ENCODE assay signal across 1 cellular context in genomic region chr5:81971694-81972495, GRCh38.
TF ChIP-seq lines count a peak whose summit lies in the region.

TSS of gene ATG10 (plus strand) at chr5:81972023. CDS start at chr5:81987571, 15,548 bp downstream.

TF ChIP-seq in GM12878, 131 proteins besides CTCF, POLR2A, EP300 and RAD21 (continued from another document and continues in another):
- TF ChIP-seq E4F1 (IDR thresholded peaks at IDR 0.05; ENCODE audit: borderline replicate concordance, partially characterized antibody) (no peak), POLR2AphosphoS2 (IDR thresholded peaks at IDR 0.05; ENCODE audit: low read depth, low read length) (peak; percentile 87; the same call in 1 of the 2 replicates), CBX3 (IDR thresholded peaks at IDR 0.05; ENCODE audit: borderline replicate concordance, low read depth) (no peak), HDAC2 (IDR thresholded peaks at IDR 0.05) (no peak), KLF5 (IDR thresholded peaks at IDR 0.05; ENCODE audit: partially characterized antibody) (peak; percentile 57), SPI1 (IDR thresholded peaks at IDR 0.05; ENCODE audit: borderline replicate concordance, insufficient read depth, low read depth, low read length) (no peak), CUX1 (IDR thresholded peaks at IDR 0.05; ENCODE audit: insufficient replicate concordance, low read depth, low read length) (no peak), ZNF622 (IDR thresholded peaks at IDR 0.05) (no peak), LARP7 (IDR thresholded peaks at IDR 0.05) (peak; percentile 95), MEF2B (IDR thresholded peaks at IDR 0.05; ENCODE audit: partially characterized antibody, poor library complexity, severe bottlenecking) (no peak), MTA2 (IDR thresholded peaks at IDR 0.05; ENCODE audit: low read depth) (no peak), SMC3 (IDR thresholded peaks at IDR 0.05; ENCODE audit: borderline replicate concordance, low read length) (no peak), BCL3 (IDR thresholded peaks at IDR 0.05; ENCODE audit: borderline replicate concordance, insufficient read depth, low read depth, low read length, poor library complexity, severe bottlenecking) (no peak), SMARCA5 (IDR thresholded peaks at IDR 0.05) (0 out of 2 replicates have a peak, but pooled peaks have one; percentile 21), ATF2 (IDR thresholded peaks at IDR 0.05; ENCODE audit: low read length) (no peak), REST (IDR thresholded peaks at IDR 0.05; ENCODE audit: low read depth, low read length) (no peak), CEBPZ (IDR thresholded peaks at IDR 0.05; ENCODE audit: low read depth, low read length) (no peak), SREBF2 (IDR thresholded peaks at IDR 0.05; ENCODE audit: low read length) (no peak), ZBTB33 (IDR thresholded peaks at IDR 0.05) (no peak), NFYA (IDR thresholded peaks at IDR 0.05; ENCODE audit: borderline replicate concordance, low read depth, low read length) (no peak), CEBPB (IDR thresholded peaks at IDR 0.05; ENCODE audit: borderline replicate concordance in 1 of 2, low read depth in 2 of 2, low read length in 2 of 2) (no peak), CHD4 (IDR thresholded peaks at IDR 0.05) (no peak), SUPT20H (IDR thresholded peaks at IDR 0.05; ENCODE audit: borderline replicate concordance, control insufficient read depth, low read depth, low read length) (no peak), SMAD5 (IDR thresholded peaks at IDR 0.05; ENCODE audit: low read depth) (peak; percentile 71; the same call in 1 of the 2 replicates), RELA (IDR thresholded peaks at IDR 0.05; ENCODE audit: borderline replicate concordance, partially characterized antibody) (no peak), BCL11A (IDR thresholded peaks at IDR 0.05; ENCODE audit: low read depth, low read length) (no peak), EED (IDR thresholded peaks at IDR 0.05; ENCODE audit: low read depth) (peak; percentile 60), STAT1 (conservative IDR thresholded peaks at IDR 0.05) (0 out of 2 replicates have a peak, but pooled peaks have one; percentile 47), NR2F1 (conservative IDR thresholded peaks at IDR 0.05) (peak; percentile 97), BACH1 (IDR thresholded peaks at IDR 0.05; ENCODE audit: borderline replicate concordance) (peak; percentile 58; the same call in 1 of the 2 replicates), PRDM15 (CRISPR knock-in tag; IDR thresholded peaks at IDR 0.05) (no peak), TARDBP (IDR thresholded peaks at IDR 0.05; ENCODE audit: borderline replicate concordance) (no peak), SIN3A (IDR thresholded peaks at IDR 0.05; ENCODE audit: low read depth, low read length) (0 out of 2 replicates have a peak, but pooled peaks have one; percentile 32), HCFC1 (IDR thresholded peaks at IDR 0.05; ENCODE audit: low read length) (no peak)
